Comparison of ENCODE assay signal across 19 cellular contexts in genomic region chr3:39097716-39098472, GRCh38. TPM values are rescaled to one million over a fixed set of nuclear protein-coding genes. Genes with fewer than 3 reads are reported as not detected.
DNase-seq lines count a peak whose midpoint lies in the region; ATAC-seq, FAIRE-seq and TF ChIP-seq lines count a peak whose summit lies in the region.
"Had no signal": no experiment of that assay in that cellular context is flagged by ENCODE, and none has a peak within 500 bp of the region (broad histone marks: within the 10 kb centered on the region; RNA-seq: fewer than 3 reads in every experiment).

No MANE protein-coding gene starts in this region.

- peaks cover 14% of the 10 kb centered on the region for H3K4me1 ChIP-seq in HepG2 (ENCODE audit: insufficient read depth, low read length)
- no peaks in the 10 kb centered on the region for H3K4me1 ChIP-seq in right lobe of liver

- H3K27me3 ChIP-seq in HepG2 (ENCODE audit: control insufficient read depth in 1 of 2, insufficient read depth in 2 of 2, low read length in 2 of 2) (no peaks in the 10 kb centered on the region), right lobe of liver (no peaks in the 10 kb centered on the region)

- H2AFZ ChIP-seq in HepG2 (ENCODE audit: low read length): no peak overlapping the region

- in situ Hi-C loops in HepG2 (cut with HindIII; ENCODE audit: extremely low pct_ligation_motif_present, low pct_unique_long_range_greater_than_20kb): no loop called here

- no peak overlapping the region for H3K9ac ChIP-seq in HepG2 (ENCODE audit: insufficient read depth, low read depth, low read length)

- H3K27ac Mint-ChIP-seq in brain (peak overlapping the region; percentile 48 to 86 (median 58)), neural crest cell (ENCODE audit: unreplicated experiment) (peak overlapping the region; percentile 27)

- intact Hi-C loops in HepG2 (cut with micrococcal nuclease; ENCODE audit: unreplicated experiment) (loop anchor here (5.0 kb wide), 1 partner anchor 1641 kb away; no protein-coding TSS in a partner anchor), right lobe of liver (cut with DNase I) (no loop called here)

- TF ChIP-seq CTCF in HepG2 (CRISPR knock-in tag; IDR thresholded peaks at IDR 0.05): no peak
- TF ChIP-seq CTCF in right lobe of liver (IDR thresholded peaks at IDR 0.05): no peak
- TF ChIP-seq CTCF in brain (conservative IDR thresholded peaks at IDR 0.05): no peak
- TF ChIP-seq CTCF in neural crest cell (conservative IDR thresholded peaks at IDR 0.05): no peak

- 100% methylated on average over 3 of the region's 8 CpGs for WGBS in HepG2 (ENCODE audit: low lambda C conversion rate)
- WGBS in right lobe of liver (ENCODE audit: insufficient coverage, low coverage, low lambda C conversion rate, missing lambda C conversion rate): no CpG with 5 or more reads among the region's 8 CpGs

- H3K36me3 Mint-ChIP-seq in brain (peaks cover 34% of the 10 kb centered on the region), neural crest cell (ENCODE audit: low read depth) (peaks cover 9% of the 10 kb centered on the region)

- no TSS peak for BruUV-seq in HepG2 (replicated peaks; lab: Mats Ljungman, UMichigan)

- no peak for TF ChIP-seq RAD21 in HepG2 (CRISPR knock-in tag; IDR thresholded peaks at IDR 0.05)

- TF ChIP-seq EP300 in HepG2 (IDR thresholded peaks at IDR 0.05; ENCODE audit: low read depth in 2 of 2, low read length in 2 of 2) (no peak), HepG2 (CRISPR knock-in tag; IDR thresholded peaks at IDR 0.05; ENCODE audit: borderline replicate concordance) (no peak)

- POLR2A ChIA-PET in HepG2 (lab: Yijun Ruan, JAX): no interaction called here

- FAIRE-seq in HepG2 (lab: Jason Lieb, UNC): no peak
- FAIRE-seq: islet of Langerhans had no signal

- H3K9me3 Mint-ChIP-seq in brain: no peaks in the 10 kb centered on the region
- no peaks in the 10 kb centered on the region for H3K9me3 Mint-ChIP-seq in neural crest cell

- no peaks in the 10 kb centered on the region for H4K20me1 ChIP-seq in HepG2 (ENCODE audit: insufficient read depth, low read length)

- H3K4me1 Mint-ChIP-seq in brain: peaks cover 21% of the 10 kb centered on the region
- H3K4me1 Mint-ChIP-seq in neural crest cell: peaks cover 14% of the 10 kb centered on the region

- H3K27ac ChIP-seq in HepG2 (ENCODE audit: extremely low read length, insufficient read depth, low read length) (no peak overlapping the region), right lobe of liver (no peak overlapping the region)
- H3K27ac ChIP-seq: VCaP had no signal

- no peak for TF ChIP-seq POLR2A in HepG2 (IDR thresholded peaks at IDR 0.05; ENCODE audit: insufficient read depth in 1 of 2, low read depth in 2 of 2, low read length in 2 of 2)
- TF ChIP-seq POLR2A in right lobe of liver (IDR thresholded peaks at IDR 0.05): no peak

- H3K9me3 ChIP-seq in HepG2 (ENCODE audit: low read length) (no peaks in the 10 kb centered on the region), right lobe of liver (no peaks in the 10 kb centered on the region)

- ATAC-seq in HepG2 (no peak), right lobe of liver (no peak), GM18858 (IDR thresholded peaks at IDR 0.05; ENCODE audit: unreplicated experiment) (no peak)
- ATAC-seq: HCT116 had no signal

- peaks cover 21 to 72% of the 10 kb centered on the region in 2 experiments for H3K36me3 ChIP-seq in HepG2 (replicated peaks in 1 of 2; ENCODE audit: control insufficient read depth in 1 of 2, insufficient read depth in 2 of 2, low read length in 2 of 2)
- peaks cover 0 to 54% (median 21%) of the 10 kb centered on the region in 4 donors for H3K36me3 ChIP-seq in right lobe of liver

- H3K4me3 ChIP-seq in HepG2 (replicated peaks in 1 of 3; ENCODE audit: insufficient read depth in 1 of 3, low read depth in 2 of 3, low read length in 3 of 3): no peak overlapping the region
- H3K4me3 ChIP-seq in right lobe of liver: no peak overlapping the region

- H3K4me3 Mint-ChIP-seq in brain (no peak overlapping the region), neural crest cell (no peak overlapping the region)

- H3K27me3 Mint-ChIP-seq in brain (no peaks in the 10 kb centered on the region), neural crest cell (ENCODE audit: low read depth) (no peaks in the 10 kb centered on the region)

- no peak overlapping the region for H3K4me2 ChIP-seq in HepG2 (ENCODE audit: low read depth, low read length)

- CTCF ChIA-PET in HepG2 (lab: Yijun Ruan, JAX; ENCODE audit: low intra/inter-chr PET ratio, low total read pairs): no interaction called here

- DNase-seq in HepG2 (ENCODE audit: low spot score) (no peak), right lobe of liver (no peak), neural crest cell (ENCODE audit: low read depth, low spot score) (no peak), NCI-H345 treated with DMSO at 0.1 percent for 48 hours (lab: John Stamatoyannopoulos, UW; ENCODE audit: unreplicated experiment) (no peak), NCI-H748 (lab: John Stamatoyannopoulos, UW; ENCODE audit: unreplicated experiment) (no peak), SHP77 (lab: John Stamatoyannopoulos, UW) (no peak)
- DNase-seq: amygdala, DND-41, mammary epithelial cell, NCI-H1436, NCI-H69, posterior cingulate gyrus, SHP77 treated with DMSO at 0.1 percent for 48 hours had no signal

- H3K79me2 ChIP-seq in HepG2 (ENCODE audit: insufficient read depth, low read length): no peaks in the 10 kb centered on the region

RNA-seq across cellular contexts. Expression of gene GORASP1, which starts 9.5 kb away (rescaled TPM):
- total RNA-seq in HepG2 (2016; rRNA removed; fragmentation: Illumina TruSeq; extraction: Trizol) (27.0 and 36.4 TPM in 2 replicates), right lobe of liver (10 to 100 TPM; 27.8 to 35.5 (median 33.1) TPM), neural crest cell (54.0 TPM in 2 replicates)
- 6.2 and 6.3 TPM in 2 replicates for total RNA-seq in HepG2 (2016; cell fraction: cytosol; rRNA removed; fragmentation: Illumina TruSeq; extraction: Trizol; ENCODE audit: low read depth)
- total RNA-seq in HepG2 (2016; cell fraction: insoluble cytoplasmic fraction; rRNA removed; fragmentation: Illumina TruSeq; extraction: Trizol): 24.7 and 34.0 TPM in 2 replicates
- total RNA-seq in HepG2 (2016; cell fraction: membrane; rRNA removed; fragmentation: Illumina TruSeq; extraction: Trizol): 11.1 and 12.7 TPM in 2 replicates
- 42.3 and 46.1 TPM in 2 replicates for total RNA-seq in HepG2 (2016; cell fraction: nucleus; rRNA removed; fragmentation: Illumina TruSeq; extraction: Trizol)
- polyA plus RNA-seq in HepG2 (2011; rRNA removed) (39.8 and 41.6 TPM in 2 replicates), brain (ENCODE audit: insufficient read depth, low read depth, low replicate concordance) (34.3 TPM)
- polyA plus RNA-seq in HepG2 (2011; cell fraction: cytosol; rRNA removed): 22.2 and 27.9 TPM in 2 replicates
- 99.2 and 109 TPM in 2 replicates for polyA plus RNA-seq in HepG2 (2011; cell fraction: nucleus; rRNA removed)
- polyA plus RNA-seq in HepG2 (2012): 14.9 and 22.9 TPM in 2 replicates
- 2.9 and 3.2 TPM in 2 replicates for polyA plus RNA-seq in HepG2 (2016; cell fraction: cytosol; fragmentation: Illumina TruSeq; extraction: Trizol; ENCODE audit: low read depth)
- 28.7 and 29.9 TPM in 2 replicates for polyA plus RNA-seq in HepG2 (2016; cell fraction: insoluble cytoplasmic fraction; fragmentation: Illumina TruSeq; extraction: Trizol; ENCODE audit: low read depth)
- 7.1 and 7.7 TPM in 2 replicates for polyA plus RNA-seq in HepG2 (2016; cell fraction: membrane; fragmentation: Illumina TruSeq; extraction: Trizol; ENCODE audit: low read depth)
- 59.7 and 73.8 TPM in 2 replicates for polyA plus RNA-seq in HepG2 (2016; cell fraction: nucleus; fragmentation: Illumina TruSeq; extraction: Trizol; ENCODE audit: insufficient read depth, low read depth)
- polyA minus RNA-seq in HepG2 (2011; rRNA and poly(A)+ RNA removed; ENCODE audit: low replicate concordance): 59.3 and 84.8 TPM in 2 replicates
- 13.8 and 14.9 TPM in 2 replicates for polyA minus RNA-seq in HepG2 (2011; cell fraction: cytosol; rRNA and poly(A)+ RNA removed)
- polyA minus RNA-seq in HepG2 (2011; cell fraction: nucleus; rRNA and poly(A)+ RNA removed): 46.4 and 49.4 TPM in 2 replicates

RNA-seq across cellular contexts. Expression of gene TTC21A, which starts 9.6 kb away (rescaled TPM):
- total RNA-seq in HepG2 (2016; rRNA removed; fragmentation: Illumina TruSeq; extraction: Trizol) (0.31 and 0.39 TPM in 2 replicates), right lobe of liver (1 to 10 TPM; 1.4 to 3.5 (median 2.5) TPM), neural crest cell (6.8 and 8.2 TPM in 2 replicates)
- total RNA-seq in HepG2 (2016; cell fraction: cytosol; rRNA removed; fragmentation: Illumina TruSeq; extraction: Trizol; ENCODE audit: low read depth): 0.88 TPM in 1 of 2 replicates, not detected in the other
- 0.26 and 0.36 TPM in 2 replicates for total RNA-seq in HepG2 (2016; cell fraction: insoluble cytoplasmic fraction; rRNA removed; fragmentation: Illumina TruSeq; extraction: Trizol)
- 0.07 and 0.22 TPM in 2 replicates for total RNA-seq in HepG2 (2016; cell fraction: membrane; rRNA removed; fragmentation: Illumina TruSeq; extraction: Trizol)
- total RNA-seq in HepG2 (2016; cell fraction: nucleus; rRNA removed; fragmentation: Illumina TruSeq; extraction: Trizol): 0.50 and 2.4 TPM in 2 replicates
- polyA plus RNA-seq in HepG2 (2011; rRNA removed) (1.5 and 1.6 TPM in 2 replicates), brain (ENCODE audit: insufficient read depth, low read depth, low replicate concordance) (1.7 TPM)
- 0.27 and 0.48 TPM in 2 replicates for polyA plus RNA-seq in HepG2 (2011; cell fraction: cytosol; rRNA removed)
- polyA plus RNA-seq in HepG2 (2011; cell fraction: nucleus; rRNA removed): 4.9 and 6.3 TPM in 2 replicates
- 0.63 and 0.74 TPM in 2 replicates for polyA plus RNA-seq in HepG2 (2012)
- 0.08 and 0.12 TPM in 2 replicates for polyA plus RNA-seq in HepG2 (2016; cell fraction: cytosol; fragmentation: Illumina TruSeq; extraction: Trizol; ENCODE audit: low read depth)
- 0.25 and 0.41 TPM in 2 replicates for polyA plus RNA-seq in HepG2 (2016; cell fraction: insoluble cytoplasmic fraction; fragmentation: Illumina TruSeq; extraction: Trizol; ENCODE audit: low read depth)
- polyA plus RNA-seq in HepG2 (2016; cell fraction: membrane; fragmentation: Illumina TruSeq; extraction: Trizol; ENCODE audit: low read depth): 0.14 and 0.63 TPM in 2 replicates
- 2.2 TPM in 2 replicates for polyA plus RNA-seq in HepG2 (2016; cell fraction: nucleus; fragmentation: Illumina TruSeq; extraction: Trizol; ENCODE audit: insufficient read depth, low read depth)
- 1.4 and 2.3 TPM in 2 replicates for polyA minus RNA-seq in HepG2 (2011; rRNA and poly(A)+ RNA removed; ENCODE audit: low replicate concordance)
- polyA minus RNA-seq in HepG2 (2011; cell fraction: cytosol; rRNA and poly(A)+ RNA removed): 0.53 TPM in 1 of 2 replicates, not detected in the other
- 3.1 and 5.3 TPM in 2 replicates for polyA minus RNA-seq in HepG2 (2011; cell fraction: nucleus; rRNA and poly(A)+ RNA removed)

RNA-seq across cellular contexts. Expression of gene WDR48, which starts 46.1 kb away (rescaled TPM):
- total RNA-seq in HepG2 (2016; rRNA removed; fragmentation: Illumina TruSeq; extraction: Trizol) (29.2 and 67.6 TPM in 2 replicates), right lobe of liver (10 to 100 TPM; 11.3 to 21.9 (median 18.3) TPM), neural crest cell (44.7 and 47.2 TPM in 2 replicates)
- 3.7 and 4.5 TPM in 2 replicates for total RNA-seq in HepG2 (2016; cell fraction: cytosol; rRNA removed; fragmentation: Illumina TruSeq; extraction: Trizol; ENCODE audit: low read depth)
- total RNA-seq in HepG2 (2016; cell fraction: insoluble cytoplasmic fraction; rRNA removed; fragmentation: Illumina TruSeq; extraction: Trizol): 28.4 and 64.0 TPM in 2 replicates
- total RNA-seq in HepG2 (2016; cell fraction: membrane; rRNA removed; fragmentation: Illumina TruSeq; extraction: Trizol): 11.9 and 14.2 TPM in 2 replicates
- 27.2 and 39.9 TPM in 2 replicates for total RNA-seq in HepG2 (2016; cell fraction: nucleus; rRNA removed; fragmentation: Illumina TruSeq; extraction: Trizol)
- polyA plus RNA-seq in HepG2 (2011; rRNA removed) (25.9 and 31.2 TPM in 2 replicates), brain (ENCODE audit: insufficient read depth, low read depth, low replicate concordance) (24.9 TPM)
- 11.0 and 18.5 TPM in 2 replicates for polyA plus RNA-seq in HepG2 (2011; cell fraction: cytosol; rRNA removed)
- 24.5 and 25.2 TPM in 2 replicates for polyA plus RNA-seq in HepG2 (2011; cell fraction: nucleus; rRNA removed)
- 30.0 and 35.6 TPM in 2 replicates for polyA plus RNA-seq in HepG2 (2012)
- 2.0 and 2.2 TPM in 2 replicates for polyA plus RNA-seq in HepG2 (2016; cell fraction: cytosol; fragmentation: Illumina TruSeq; extraction: Trizol; ENCODE audit: low read depth)
- polyA plus RNA-seq in HepG2 (2016; cell fraction: insoluble cytoplasmic fraction; fragmentation: Illumina TruSeq; extraction: Trizol; ENCODE audit: low read depth): 40.6 and 41.7 TPM in 2 replicates
- 5.0 and 5.6 TPM in 2 replicates for polyA plus RNA-seq in HepG2 (2016; cell fraction: membrane; fragmentation: Illumina TruSeq; extraction: Trizol; ENCODE audit: low read depth)
- polyA plus RNA-seq in HepG2 (2016; cell fraction: nucleus; fragmentation: Illumina TruSeq; extraction: Trizol; ENCODE audit: insufficient read depth, low read depth): 24.5 and 26.5 TPM in 2 replicates
- polyA minus RNA-seq in HepG2 (2011; rRNA and poly(A)+ RNA removed; ENCODE audit: low replicate concordance): 15.1 and 21.0 TPM in 2 replicates
- polyA minus RNA-seq in HepG2 (2011; cell fraction: cytosol; rRNA and poly(A)+ RNA removed): 20.9 and 35.2 TPM in 2 replicates
- 67.5 and 78.9 TPM in 2 replicates for polyA minus RNA-seq in HepG2 (2011; cell fraction: nucleus; rRNA and poly(A)+ RNA removed)

RNA-seq across cellular contexts. Expression of gene SCN11A, which starts 46.1 kb away (rescaled TPM):
- total RNA-seq in HepG2 (2016; rRNA removed; fragmentation: Illumina TruSeq; extraction: Trizol) (0.02 TPM in 1 of 2 replicates, not detected in the other), right lobe of liver (under 1 TPM in 5 of 6 experiments, not detected in 1; 0.12 to 0.31 (median 0.16) TPM), neural crest cell (0.48 and 0.63 TPM in 2 replicates)
- under 0.01 and 0.10 TPM in 2 replicates for total RNA-seq in HepG2 (2016; cell fraction: cytosol; rRNA removed; fragmentation: Illumina TruSeq; extraction: Trizol; ENCODE audit: low read depth)
- 0.02 TPM in 1 of 2 replicates, not detected in the other for total RNA-seq in HepG2 (2016; cell fraction: insoluble cytoplasmic fraction; rRNA removed; fragmentation: Illumina TruSeq; extraction: Trizol)
- total RNA-seq in HepG2 (2016; cell fraction: membrane; rRNA removed; fragmentation: Illumina TruSeq; extraction: Trizol): 0.03 and 0.07 TPM in 2 replicates
- 0.06 TPM in 2 replicates for total RNA-seq in HepG2 (2016; cell fraction: nucleus; rRNA removed; fragmentation: Illumina TruSeq; extraction: Trizol)
- polyA plus RNA-seq in HepG2 (2011; rRNA removed) (0.11 and 0.13 TPM in 2 replicates), brain (ENCODE audit: insufficient read depth, low read depth, low replicate concordance) (not detected)
- polyA plus RNA-seq in HepG2 (2011; cell fraction: cytosol; rRNA removed): 0.01 and 0.04 TPM in 2 replicates
- polyA plus RNA-seq in HepG2 (2011; cell fraction: nucleus; rRNA removed): 0.39 and 0.42 TPM in 2 replicates
- polyA plus RNA-seq in HepG2 (2012): 0.13 and 0.23 TPM in 2 replicates
- polyA plus RNA-seq in HepG2 (2016; cell fraction: cytosol; fragmentation: Illumina TruSeq; extraction: Trizol; ENCODE audit: low read depth): not detected in 2 replicates
- not detected in 2 replicates for polyA plus RNA-seq in HepG2 (2016; cell fraction: insoluble cytoplasmic fraction; fragmentation: Illumina TruSeq; extraction: Trizol; ENCODE audit: low read depth)
- polyA plus RNA-seq in HepG2 (2016; cell fraction: membrane; fragmentation: Illumina TruSeq; extraction: Trizol; ENCODE audit: low read depth): not detected in 2 replicates
- polyA plus RNA-seq in HepG2 (2016; cell fraction: nucleus; fragmentation: Illumina TruSeq; extraction: Trizol; ENCODE audit: insufficient read depth, low read depth): 0.09 TPM in 1 of 2 replicates, not detected in the other
- 0.02 and 0.08 TPM in 2 replicates for polyA minus RNA-seq in HepG2 (2011; rRNA and poly(A)+ RNA removed; ENCODE audit: low replicate concordance)
- polyA minus RNA-seq in HepG2 (2011; cell fraction: cytosol; rRNA and poly(A)+ RNA removed): not detected in 2 replicates
- 0.39 and 0.87 TPM in 2 replicates for polyA minus RNA-seq in HepG2 (2011; cell fraction: nucleus; rRNA and poly(A)+ RNA removed)
- total RNA-seq: M059J, mammary epithelial cell had no signal
- polyA plus RNA-seq: mammary epithelial cell had no signal

RNA-seq across cellular contexts. Expression of gene CSRNP1, which starts 55.5 kb away (rescaled TPM):
- total RNA-seq in HepG2 (2016; rRNA removed; fragmentation: Illumina TruSeq; extraction: Trizol) (9.3 and 10.8 TPM in 2 replicates), right lobe of liver (10 to 100 TPM in 5 of 6 experiments, 1 to 10 TPM in 1; 6.7 to 43.4 (median 17.4) TPM), neural crest cell (2.4 TPM in 2 replicates)
- 1.5 and 2.3 TPM in 2 replicates for total RNA-seq in HepG2 (2016; cell fraction: cytosol; rRNA removed; fragmentation: Illumina TruSeq; extraction: Trizol; ENCODE audit: low read depth)
- 7.4 and 10.8 TPM in 2 replicates for total RNA-seq in HepG2 (2016; cell fraction: insoluble cytoplasmic fraction; rRNA removed; fragmentation: Illumina TruSeq; extraction: Trizol)
- total RNA-seq in HepG2 (2016; cell fraction: membrane; rRNA removed; fragmentation: Illumina TruSeq; extraction: Trizol): 6.2 TPM in 2 replicates
- 8.4 and 9.2 TPM in 2 replicates for total RNA-seq in HepG2 (2016; cell fraction: nucleus; rRNA removed; fragmentation: Illumina TruSeq; extraction: Trizol)
- polyA plus RNA-seq in HepG2 (2011; rRNA removed) (11.3 and 13.1 TPM in 2 replicates), brain (ENCODE audit: insufficient read depth, low read depth, low replicate concordance) (9.0 TPM)
- 10.2 and 11.5 TPM in 2 replicates for polyA plus RNA-seq in HepG2 (2011; cell fraction: cytosol; rRNA removed)
- polyA plus RNA-seq in HepG2 (2011; cell fraction: nucleus; rRNA removed): 16.5 and 19.1 TPM in 2 replicates
- polyA plus RNA-seq in HepG2 (2012): 7.1 and 11.4 TPM in 2 replicates
- polyA plus RNA-seq in HepG2 (2016; cell fraction: cytosol; fragmentation: Illumina TruSeq; extraction: Trizol; ENCODE audit: low read depth): 0.62 and 0.80 TPM in 2 replicates
- 5.7 and 6.6 TPM in 2 replicates for polyA plus RNA-seq in HepG2 (2016; cell fraction: insoluble cytoplasmic fraction; fragmentation: Illumina TruSeq; extraction: Trizol; ENCODE audit: low read depth)
- polyA plus RNA-seq in HepG2 (2016; cell fraction: membrane; fragmentation: Illumina TruSeq; extraction: Trizol; ENCODE audit: low read depth): 2.0 and 2.4 TPM in 2 replicates
- polyA plus RNA-seq in HepG2 (2016; cell fraction: nucleus; fragmentation: Illumina TruSeq; extraction: Trizol; ENCODE audit: insufficient read depth, low read depth): 11.8 and 12.9 TPM in 2 replicates
- 16.7 and 44.8 TPM in 2 replicates for polyA minus RNA-seq in HepG2 (2011; rRNA and poly(A)+ RNA removed; ENCODE audit: low replicate concordance)
- 13.3 and 14.3 TPM in 2 replicates for polyA minus RNA-seq in HepG2 (2011; cell fraction: cytosol; rRNA and poly(A)+ RNA removed)
- 18.9 and 21.8 TPM in 2 replicates for polyA minus RNA-seq in HepG2 (2011; cell fraction: nucleus; rRNA and poly(A)+ RNA removed)
